In genomic region chr3:52229656-52230055, GRCh38 we compare ENCODE assay signal across 25 cellular contexts. TPM values are rescaled to one million over a fixed set of nuclear protein-coding genes. Genes with fewer than 3 reads are reported as not detected.
A peak's percentile ranks its signal among the peaks of the same experiment; 100 is the strongest.
DNase-seq lines count a peak whose midpoint lies in the region; ATAC-seq and TF ChIP-seq lines count a peak whose summit lies in the region.
"Had no signal": no experiment of that assay in that cellular context is flagged by ENCODE, and none has a peak within 500 bp of the region (broad histone marks: within the 10 kb centered on the region; RNA-seq: fewer than 3 reads in every experiment).

No MANE protein-coding gene starts in this region.

- H2AFZ ChIP-seq in neuronal stem cell (ENCODE audit: low read length) = no peak overlapping the region
- H2AFZ ChIP-seq: GM23248 had no signal

- POLR2A ChIA-PET in activated naive CD8-positive, alpha-beta T cell treated with anti-CD3 and anti-CD28 coated beads, Interleukin-2, amount 10 ng/mL, durations not matched to agents 7 days and 5 days (lab: Charles Lee) = interaction anchor here (0.6 to 3.7 kb wide), 5 partner anchors 9 to 183 kb away, joined by 3 to 30 read pairs (median 3); partner anchors contain the start of gene WDR82

- no peak overlapping the region for H3K14ac ChIP-seq in neuronal stem cell (ENCODE audit: low read length)

- H2BK12ac ChIP-seq in neuronal stem cell (ENCODE audit: low read length) = no peak overlapping the region

- ATAC-seq in activated naive CD8-positive, alpha-beta T cell treated with anti-CD3 and anti-CD28 coated beads, Interleukin-2, amount 10 ng/mL, durations not matched to agents 7 days and 5 days (ENCODE audit: low read depth) = no peak
- no peak for ATAC-seq in T-helper 17 cell
- ATAC-seq: GM12878, HCT116, HepG2 had no signal

- no peak overlapping the region for H2AK5ac ChIP-seq in neuronal stem cell (ENCODE audit: low read depth, low read length)

- no peak overlapping the region for H2BK15ac ChIP-seq in neuronal stem cell (ENCODE audit: low read length)

- H3K36me3 Mint-ChIP-seq in activated naive CD8-positive, alpha-beta T cell treated with anti-CD3 and anti-CD28 coated beads, Interleukin-2, amount 10 ng/mL, durations not matched to agents 7 days and 5 days = peaks cover 16% of the 10 kb centered on the region
- H3K36me3 Mint-ChIP-seq in activated naive CD8-positive, alpha-beta T cell treated with anti-CD3 and anti-CD28 coated beads for 36 hours = peaks cover 21% of the 10 kb centered on the region
- H3K36me3 Mint-ChIP-seq in T-helper 17 cell (ENCODE audit: low read depth) = peaks cover 2% of the 10 kb centered on the region

- no CpG with 5 or more reads among the region's 13 CpGs for WGBS in neuronal stem cell (ENCODE audit: extremely low coverage in 2 of 2, insufficient read length in 2 of 2, insufficient replicate concordance in 1 of 2), 2 donors

- no peaks in the 10 kb centered on the region for H3K9me3 ChIP-seq in BLaER1 treated with 17β-estradiol and CSF1 and Interleukin-3, amounts not matched to agents 10 nM and 100 nM (replicated peaks in 1 of 11)
- no peaks in the 10 kb centered on the region for H3K9me3 ChIP-seq in T-helper 17 cell (ENCODE audit: control insufficient read depth, low read length, poor library complexity, severe bottlenecking)
- H3K9me3 ChIP-seq in neuronal stem cell (replicated peaks in 1 of 2; ENCODE audit: control insufficient read depth in 2 of 2, insufficient read depth in 1 of 2, low read depth in 1 of 2, low read length in 2 of 2) = no peaks in the 10 kb centered on the region
- H3K9me3 ChIP-seq: Caco-2 had no signal

- peaks cover 50% of the 10 kb centered on the region for H3K4me1 Mint-ChIP-seq in activated naive CD8-positive, alpha-beta T cell treated with anti-CD3 and anti-CD28 coated beads, Interleukin-2, amount 10 ng/mL, durations not matched to agents 7 days and 5 days
- peaks cover 41% of the 10 kb centered on the region for H3K4me1 Mint-ChIP-seq in activated naive CD8-positive, alpha-beta T cell treated with anti-CD3 and anti-CD28 coated beads for 36 hours
- peaks cover 38% of the 10 kb centered on the region for H3K4me1 Mint-ChIP-seq in T-helper 17 cell

- H3K36me3 ChIP-seq in BLaER1 treated with 17β-estradiol and CSF1 and Interleukin-3, amounts not matched to agents 10 nM and 100 nM = peaks cover 44 to 78% (median 62%) of the 10 kb centered on the region in 11 experiments
- H3K36me3 ChIP-seq in neuronal stem cell (replicated peaks in 1 of 2; ENCODE audit: control insufficient read depth in 2 of 2, insufficient read depth in 2 of 2, low read length in 2 of 2) = peaks cover 12 to 35% of the 10 kb centered on the region in 2 donors

- H3K4me2 ChIP-seq in BLaER1 treated with 17β-estradiol and CSF1 and Interleukin-3, amounts not matched to agents 10 nM and 100 nM = peak overlapping the region in 1 of 11 experiments; percentile 86; a peak in 2 of 22 replicates
- no peak overlapping the region for H3K4me2 ChIP-seq in neuronal stem cell (ENCODE audit: insufficient read depth, low read length, poor library complexity, severe bottlenecking)

- no peak overlapping the region for H2BK120ac ChIP-seq in neuronal stem cell (ENCODE audit: low read depth, low read length)

- peak; percentile 26 for DNase-seq in activated naive CD8-positive, alpha-beta T cell treated with anti-CD3 and anti-CD28 coated beads, Interleukin-2, amount 10 ng/mL, durations not matched to agents 7 days and 5 days
- no peak for DNase-seq in activated naive CD8-positive, alpha-beta T cell treated with anti-CD3 and anti-CD28 coated beads for 36 hours
- DNase-seq in T-helper 17 cell = no peak
- DNase-seq in neuronal stem cell (ENCODE audit: low spot score) = no peak
- DNase-seq in GM10266 (ENCODE audit: extremely low spot score) = no peak
- no peak for DNase-seq in DMS 273 treated with DMSO at 0.1 percent for 48 hours (lab: John Stamatoyannopoulos, UW)
- DNase-seq in G401 (ENCODE audit: low spot score) = no peak
- DNase-seq: Caco-2; CD4-positive, alpha-beta T cell; DMS153; DMS79; GF-D8; GM23248; HFFc6; KBM-7 had no signal

- H4K91ac ChIP-seq in neuronal stem cell (ENCODE audit: low read depth, low read length, poor library complexity) = no peak overlapping the region

- no peak for TF ChIP-seq CTCF in GM10266 (IDR thresholded peaks at IDR 0.05; ENCODE audit: control insufficient read depth, insufficient read depth, low read depth, missing control alignments)

- no peak overlapping the region for H3K18ac ChIP-seq in neuronal stem cell (ENCODE audit: low read length)

- no peak overlapping the region for H3K4me3 ChIP-seq in BLaER1 treated with 17β-estradiol and CSF1 and Interleukin-3, amounts not matched to agents 10 nM and 100 nM
- no peak overlapping the region for H3K4me3 ChIP-seq in neuronal stem cell (ENCODE audit: low read length in 2 of 2)
- H3K4me3 ChIP-seq: GM12878, GM23248 had no signal

- no peaks in the 10 kb centered on the region for H3K79me1 ChIP-seq in neuronal stem cell (ENCODE audit: low read depth, low read length)

- H4K20me1 ChIP-seq in BLaER1 treated with 17β-estradiol and CSF1 and Interleukin-3, amounts not matched to agents 10 nM and 100 nM = peaks cover 14 to 92% (median 61%) of the 10 kb centered on the region in 11 experiments

- no peaks in the 10 kb centered on the region for H3K9me3 Mint-ChIP-seq in activated naive CD8-positive, alpha-beta T cell treated with anti-CD3 and anti-CD28 coated beads, Interleukin-2, amount 10 ng/mL, durations not matched to agents 7 days and 5 days
- no peaks in the 10 kb centered on the region for H3K9me3 Mint-ChIP-seq in activated naive CD8-positive, alpha-beta T cell treated with anti-CD3 and anti-CD28 coated beads for 36 hours
- H3K9me3 Mint-ChIP-seq: CD4-positive, alpha-beta T cell; HFFc6; IgD-negative memory B cell had no signal

- H3K4me3 Mint-ChIP-seq in activated naive CD8-positive, alpha-beta T cell treated with anti-CD3 and anti-CD28 coated beads, Interleukin-2, amount 10 ng/mL, durations not matched to agents 7 days and 5 days = no peak overlapping the region
- no peak overlapping the region for H3K4me3 Mint-ChIP-seq in activated naive CD8-positive, alpha-beta T cell treated with anti-CD3 and anti-CD28 coated beads for 36 hours
- H3K4me3 Mint-ChIP-seq in T-helper 17 cell = no peak overlapping the region
- H3K4me3 Mint-ChIP-seq: B cell; CD4-positive, alpha-beta T cell; HFFc6; IgD-negative memory B cell had no signal

- no peaks in the 10 kb centered on the region for H3K27me3 ChIP-seq in BLaER1 treated with 17β-estradiol and CSF1 and Interleukin-3, amounts not matched to agents 10 nM and 100 nM
- H3K27me3 ChIP-seq in neuronal stem cell (ENCODE audit: control insufficient read depth in 3 of 3, insufficient read depth in 3 of 3, low read depth in 1 of 3, low read length in 3 of 3) = no peaks in the 10 kb centered on the region

- peak overlapping the region; percentile 66 for H2BK5ac ChIP-seq in neuronal stem cell (ENCODE audit: low read length)

- peak overlapping the region in 4 of 11 experiments; percentile 23 to 97 (median 94); a peak in 8 of 22 replicates for H3K27ac ChIP-seq in BLaER1 treated with 17β-estradiol and CSF1 and Interleukin-3, amounts not matched to agents 10 nM and 100 nM
- no peak overlapping the region for H3K27ac ChIP-seq in neuronal stem cell (replicated peaks; ENCODE audit: low read length)
- H3K27ac ChIP-seq: C4-2B, GM23248 had no signal

- no peak overlapping the region for H3K27ac Mint-ChIP-seq in activated naive CD8-positive, alpha-beta T cell treated with anti-CD3 and anti-CD28 coated beads, Interleukin-2, amount 10 ng/mL, durations not matched to agents 7 days and 5 days
- H3K27ac Mint-ChIP-seq in activated naive CD8-positive, alpha-beta T cell treated with anti-CD3 and anti-CD28 coated beads for 36 hours = no peak overlapping the region
- peak overlapping the region; percentile 11 for H3K27ac Mint-ChIP-seq in T-helper 17 cell
- H3K27ac Mint-ChIP-seq: HFFc6 had no signal

- peak overlapping the region in 7 of 11 experiments; percentile 1 to 81 (median 38); a peak in 7 of 22 replicates for H3K9ac ChIP-seq in BLaER1 treated with 17β-estradiol and CSF1 and Interleukin-3, amounts not matched to agents 10 nM and 100 nM
- no peak overlapping the region for H3K9ac ChIP-seq in neuronal stem cell (ENCODE audit: low read depth, low read length, poor library complexity)
- H3K9ac ChIP-seq: GM23248 had no signal

- H4K8ac ChIP-seq in neuronal stem cell (ENCODE audit: low read depth, low read length) = no peak overlapping the region

- H3K4ac ChIP-seq in neuronal stem cell (ENCODE audit: low read length) = no peak overlapping the region

- no peak overlapping the region for H3K23ac ChIP-seq in neuronal stem cell (ENCODE audit: low read depth, low read length, poor library complexity)

- H3K4me1 ChIP-seq in BLaER1 treated with 17β-estradiol and CSF1 and Interleukin-3, amounts not matched to agents 10 nM and 100 nM = peaks cover 62 to 100% (median 96%) of the 10 kb centered on the region in 10 experiments
- H3K4me1 ChIP-seq in neuronal stem cell (ENCODE audit: control insufficient read depth in 2 of 2, insufficient read depth in 1 of 2, low read depth in 1 of 2, low read length in 2 of 2) = no peaks in the 10 kb centered on the region

- in situ Hi-C loops in G401 (cut with HindIII; ENCODE audit: low sequenced_read_pairs) = no loop called here

- H3K27me3 Mint-ChIP-seq in activated naive CD8-positive, alpha-beta T cell treated with anti-CD3 and anti-CD28 coated beads, Interleukin-2, amount 10 ng/mL, durations not matched to agents 7 days and 5 days = no peaks in the 10 kb centered on the region
- no peaks in the 10 kb centered on the region for H3K27me3 Mint-ChIP-seq in activated naive CD8-positive, alpha-beta T cell treated with anti-CD3 and anti-CD28 coated beads for 36 hours
- no peaks in the 10 kb centered on the region for H3K27me3 Mint-ChIP-seq in T-helper 17 cell
- H3K27me3 Mint-ChIP-seq: B cell; CD4-positive, alpha-beta T cell; IgD-negative memory B cell had no signal

RNA-seq across cellular contexts. Expression of gene TLR9, which starts 4.2 kb away (rescaled TPM):
- 1 to 10 TPM; 1.6 to 2.0 TPM for total RNA-seq in activated naive CD8-positive, alpha-beta T cell treated with anti-CD3 and anti-CD28 coated beads, Interleukin-2, amount 10 ng/mL, durations not matched to agents 7 days and 5 days
- total RNA-seq in activated naive CD8-positive, alpha-beta T cell treated with anti-CD3 and anti-CD28 coated beads for 36 hours = 1 to 10 TPM in 1 of 2 experiments, under 1 TPM in 1; 0.85 to 1.4 TPM
- total RNA-seq in T-helper 17 cell = under 1 TPM in 1 of 2 donors, not detected in 1; 0.42 TPM
- polyA plus RNA-seq in neuronal stem cell (2013, experiment 1 of 2) = 0.04 TPM
- polyA plus RNA-seq in neuronal stem cell (2013, experiment 2 of 2) = 0.10 TPM
- 0.07 TPM in 1 of 2 replicates, not detected in the other for total RNA-seq in G401 (2014; rRNA removed; shearing (Covaris generic))
- total RNA-seq: A172, Caco-2, Daoy, GM23248, H4, HepG2, HFFc6 had no signal
- polyA plus RNA-seq: GM23248, HepG2 had no signal

RNA-seq across cellular contexts. Expression of gene TWF2, which starts 9.3 kb away (rescaled TPM):
- total RNA-seq in activated naive CD8-positive, alpha-beta T cell treated with anti-CD3 and anti-CD28 coated beads, Interleukin-2, amount 10 ng/mL, durations not matched to agents 7 days and 5 days = 100 to 1,000 TPM; 118 to 122 TPM
- 100 to 1,000 TPM; 127 to 134 TPM for total RNA-seq in activated naive CD8-positive, alpha-beta T cell treated with anti-CD3 and anti-CD28 coated beads for 36 hours
- total RNA-seq in T-helper 17 cell = 10 to 100 TPM; 44.8 to 48.2 TPM
- polyA plus RNA-seq in neuronal stem cell (2013, experiment 1 of 2) = 21.7 TPM
- 20.9 TPM for polyA plus RNA-seq in neuronal stem cell (2013, experiment 2 of 2)
- 237 and 258 TPM in 2 replicates for total RNA-seq in G401 (2014; rRNA removed; shearing (Covaris generic))

RNA-seq across cellular contexts. Expression of gene PPM1M, which starts 15.9 kb away (rescaled TPM):
- 100 to 1,000 TPM; 101 to 105 TPM for total RNA-seq in activated naive CD8-positive, alpha-beta T cell treated with anti-CD3 and anti-CD28 coated beads, Interleukin-2, amount 10 ng/mL, durations not matched to agents 7 days and 5 days
- 10 to 100 TPM; 69.7 to 74.9 TPM for total RNA-seq in activated naive CD8-positive, alpha-beta T cell treated with anti-CD3 and anti-CD28 coated beads for 36 hours
- total RNA-seq in T-helper 17 cell = 10 to 100 TPM; 43.9 to 58.0 TPM
- 3.5 TPM for polyA plus RNA-seq in neuronal stem cell (2013, experiment 1 of 2)
- 3.7 TPM for polyA plus RNA-seq in neuronal stem cell (2013, experiment 2 of 2)
- total RNA-seq in G401 (2014; rRNA removed; shearing (Covaris generic)) = 0.43 and 1.4 TPM in 2 replicates

RNA-seq across cellular contexts. Expression of gene ALAS1, which starts 31.7 kb away (rescaled TPM):
- total RNA-seq in activated naive CD8-positive, alpha-beta T cell treated with anti-CD3 and anti-CD28 coated beads, Interleukin-2, amount 10 ng/mL, durations not matched to agents 7 days and 5 days = 10 to 100 TPM; 46.9 to 50.1 TPM
- total RNA-seq in activated naive CD8-positive, alpha-beta T cell treated with anti-CD3 and anti-CD28 coated beads for 36 hours = 10 to 100 TPM; 59.4 to 63.0 TPM
- total RNA-seq in T-helper 17 cell = 10 to 100 TPM; 14.4 to 15.6 TPM
- 37.3 TPM for polyA plus RNA-seq in neuronal stem cell (2013, experiment 1 of 2)
- 36.5 TPM for polyA plus RNA-seq in neuronal stem cell (2013, experiment 2 of 2)
- 66.7 and 73.0 TPM in 2 replicates for total RNA-seq in G401 (2014; rRNA removed; shearing (Covaris generic))

RNA-seq across cellular contexts. Expression of gene WDR82, which starts 48.8 kb away (rescaled TPM):
- 100 to 1,000 TPM; 134 to 140 TPM for total RNA-seq in activated naive CD8-positive, alpha-beta T cell treated with anti-CD3 and anti-CD28 coated beads, Interleukin-2, amount 10 ng/mL, durations not matched to agents 7 days and 5 days
- total RNA-seq in activated naive CD8-positive, alpha-beta T cell treated with anti-CD3 and anti-CD28 coated beads for 36 hours = 100 to 1,000 TPM; 121 to 123 TPM
- 100 to 1,000 TPM; 109 to 114 TPM for total RNA-seq in T-helper 17 cell
- 37.2 TPM for polyA plus RNA-seq in neuronal stem cell (2013, experiment 1 of 2)
- polyA plus RNA-seq in neuronal stem cell (2013, experiment 2 of 2) = 38.6 TPM
- total RNA-seq in G401 (2014; rRNA removed; shearing (Covaris generic)) = 89.2 and 115 TPM in 2 replicates

Comparison
In these comparisons a context has a peak if more than half of its experiments do, and no peak if none do; other contexts are left out.
1. RNA of gene PPM1M, which starts 15.9 kb away (total RNA-seq): 101 to 105 TPM in activated naive CD8-positive, alpha-beta T cell treated with anti-CD3 and anti-CD28 coated beads, Interleukin-2, amount 10 ng/mL, durations not matched to agents 7 days and 5 days, 69.7 to 74.9 TPM in activated naive CD8-positive, alpha-beta T cell treated with anti-CD3 and anti-CD28 coated beads for 36 hours and 43.9 to 58.0 TPM in T-helper 17 cell; 0.43 to 1.4 TPM in G401; every median in the first group is over 10 times any median in the second.